Comparison of ENCODE assay signal across 24 cellular contexts in the genomic region with DNA sequence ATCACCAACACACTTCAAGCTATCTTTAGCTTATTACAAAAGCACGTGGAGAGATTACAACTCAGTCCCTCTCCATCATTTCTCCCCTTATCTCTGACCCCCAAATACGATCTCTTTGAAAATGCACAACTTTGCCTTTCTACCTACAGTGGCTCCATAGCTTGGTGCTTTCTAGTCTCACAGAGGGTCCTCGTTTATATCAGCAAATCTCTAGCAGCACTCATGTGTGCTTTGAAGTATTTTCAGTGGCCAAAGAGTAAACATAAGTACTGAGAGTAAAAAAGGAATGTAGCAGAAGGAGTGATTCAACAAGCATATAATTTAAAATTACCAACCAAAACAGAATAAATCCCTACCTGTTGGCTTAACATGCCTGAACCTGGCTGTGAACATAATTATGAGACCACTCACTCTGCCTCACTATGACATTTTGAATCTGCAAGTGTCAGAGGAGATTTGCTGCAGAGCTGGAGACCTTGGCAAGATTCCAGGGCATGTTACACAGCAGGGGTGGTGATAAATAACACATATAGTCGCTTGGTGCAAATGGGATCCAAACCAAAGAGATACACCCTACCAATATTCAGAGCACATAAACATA. TPM values are rescaled to one million over a fixed set of nuclear protein-coding genes. Genes with fewer than 3 reads are reported as not detected.
DNase-seq lines count a peak whose midpoint lies in the region; ATAC-seq and TF ChIP-seq lines count a peak whose summit lies in the region.
"Had no signal": no experiment of that assay in that cellular context is flagged by ENCODE, and none has a peak within 500 bp of the region (broad histone marks: within the 10 kb centered on the region; RNA-seq: fewer than 3 reads in every experiment).

No MANE protein-coding gene starts in this region.

- intact Hi-C loops in lower lobe of right lung (cut with DNase I) = no loop called here

- peak; percentile 68 to 78 for ATAC-seq in lower lobe of right lung
- no peak for ATAC-seq in GM18505 (IDR thresholded peaks at IDR 0.05; ENCODE audit: unreplicated experiment)
- no peak for ATAC-seq in GM21367 (IDR thresholded peaks at IDR 0.05; ENCODE audit: unreplicated experiment)
- no peak for ATAC-seq in HG03039 (IDR thresholded peaks at IDR 0.05; ENCODE audit: unreplicated experiment)
- ATAC-seq: activated CD4-positive, CD25-positive, alpha-beta regulatory T cell treated with anti-CD3 and anti-CD28 coated beads, Interleukin-2, amount 50 U/mL, for 24 hours; esophagus mucosa; gastroesophageal sphincter; HepG2; SK-N-SH treated with all-trans-retinoic acid at 6 μM for 48 hours had no signal

- DNase-seq in DMS153 treated with DMSO at 0.1 percent for 48 hours (lab: John Stamatoyannopoulos, UW; ENCODE audit: unreplicated experiment) (peak; percentile 24), LNCaP clone FGC (ENCODE audit: low read depth) (peak; percentile 22), NCI-H345 treated with DMSO at 0.1 percent for 48 hours (lab: John Stamatoyannopoulos, UW; ENCODE audit: unreplicated experiment) (peak; percentile 70), lower lobe of right lung (no peak)
- DNase-seq: activated naive CD4-positive, alpha-beta T cell treated with Interleukin-2 at 50 U/mL for 16 hours; activated T-cell treated with anti-CD3 and anti-CD28 coated beads, Interleukin-2, amount 50 U/mL, for 24 hours; aorta; GM23248; islet precursor cell; naive B cell; NCI-H1930; NK-92 treated with Interleukin-12 subunit alpha and Interleukin-12 subunit beta, amount 100 ng/mL, for 24 hours; occipital lobe; stimulated activated CD4-positive, alpha-beta T cell treated with anti-CD3 and anti-CD28 coated beads, Interleukin-12 subunit alpha, Interleukin-12 subunit beta, amount 100 ng/mL, for 4 hours; stomach; transverse colon had no signal

- H3K9me3 ChIP-seq in lower lobe of right lung = no peaks in the 10 kb centered on the region
- H3K9me3 ChIP-seq: gastroesophageal sphincter, stomach, transverse colon had no signal

- H3K27me3 ChIP-seq in lower lobe of right lung (ENCODE audit: low read depth) = no peaks in the 10 kb centered on the region
- H3K27me3 ChIP-seq: gastroesophageal sphincter, stomach, transverse colon had no signal

- H3K4me1 ChIP-seq in lower lobe of right lung = peaks cover 17% of the 10 kb centered on the region

- peak overlapping the region; percentile 19 for H3K27ac ChIP-seq in lower lobe of right lung
- H3K27ac ChIP-seq: gastroesophageal sphincter, GM23248, stomach, transverse colon had no signal

- TF ChIP-seq POLR2A in GM18505 (IDR thresholded peaks at IDR 0.05; ENCODE audit: borderline replicate concordance, extremely low read depth, insufficient read depth, insufficient read length) = no peak

- no peak overlapping the region for H3K4me3 ChIP-seq in LNCaP clone FGC (ENCODE audit: low read depth, low read length)
- H3K4me3 ChIP-seq in lower lobe of right lung = no peak overlapping the region
- H3K4me3 ChIP-seq: gastroesophageal sphincter, GM23248, stomach, transverse colon had no signal

- TF ChIP-seq CTCF in LNCaP clone FGC (IDR thresholded peaks at IDR 0.05; ENCODE audit: control insufficient read depth, extremely low read depth, insufficient read depth) (no peak), lower lobe of right lung (IDR thresholded peaks at IDR 0.05) (no peak)

- H3K36me3 ChIP-seq in lower lobe of right lung = no peaks in the 10 kb centered on the region
- H3K36me3 ChIP-seq: gastroesophageal sphincter, stomach, transverse colon had no signal

RNA-seq across cellular contexts. Expression of a gene that starts 54.6 kb away (rescaled TPM):
- 89.1 TPM for total RNA-seq in lower lobe of right lung

Comparison
In these comparisons a context has a peak if more than half of its experiments do, and no peak if none do; other contexts are left out.
1. ATAC-seq: peak in lower lobe of right lung (2 of 2); none in GM18505 (single experiment), GM21367 (single experiment) and HG03039 (single experiment).